Comparison of ENCODE assay signal across 8 cellular contexts in the genomic region with DNA sequence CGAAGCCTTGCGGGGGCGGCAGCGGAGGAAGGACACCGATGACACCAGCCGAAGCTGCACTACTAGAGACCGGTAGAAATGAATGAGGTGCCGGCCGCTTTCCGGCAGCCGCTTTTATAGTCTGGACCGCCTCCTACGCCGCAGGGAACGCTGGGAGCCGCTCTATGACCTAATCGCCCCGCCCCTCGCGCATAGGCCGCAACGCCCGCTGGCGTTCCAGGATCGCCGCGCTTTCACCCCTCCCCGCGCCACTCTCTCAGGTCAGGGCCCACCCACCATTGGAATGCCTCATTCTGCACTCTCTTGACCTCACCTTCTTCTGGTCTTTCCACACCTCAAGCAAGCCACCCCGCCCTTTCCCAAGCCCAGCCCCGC. TPM values are rescaled to one million over a fixed set of nuclear protein-coding genes. Genes with fewer than 3 reads are reported as not detected.
DNase-seq lines count a peak whose midpoint lies in the region; ATAC-seq and TF ChIP-seq lines count a peak whose summit lies in the region.

A gene (minus strand): TSS at position 89 of the 375 bp plus-strand sequence. CDS start 170 bp downstream, outside the sequence.

- H3K9me3 Mint-ChIP-seq in activated naive CD8-positive, alpha-beta T cell treated with anti-CD3 and anti-CD28 coated beads, Interleukin-2, amount 50 U/mL, for 24 hours = no peaks in the 10 kb centered on the region

- no peaks in the 10 kb centered on the region for H3K27me3 ChIP-seq in trophoblast cell (ENCODE audit: insufficient read depth, low read length)
- H3K27me3 ChIP-seq in tibial nerve = no peaks in the 10 kb centered on the region

- peak within 1 kb of the TSS; percentile 96 for H2AK5ac ChIP-seq in trophoblast cell (ENCODE audit: low read length)

- H3K4me2 ChIP-seq in trophoblast cell (ENCODE audit: low read length) = peak within 1 kb of the TSS; percentile 65

- intact Hi-C loops in cardiac septum (cut with DNase I) = loop anchor here (5.0 to 10.0 kb wide), 2 partner anchors 156 to 661 kb away; a partner anchor contains a TSS

- H2BK12ac ChIP-seq in trophoblast cell (ENCODE audit: low read length) = peak within 1 kb of the TSS; percentile 10

- H3K14ac ChIP-seq in trophoblast cell (ENCODE audit: low read length) = peak within 1 kb of the TSS; percentile 99

- H4K91ac ChIP-seq in trophoblast cell (ENCODE audit: low read depth, low read length) = peak within 1 kb of the TSS; percentile 93

- H3K4me3 Mint-ChIP-seq in activated naive CD8-positive, alpha-beta T cell treated with anti-CD3 and anti-CD28 coated beads, Interleukin-2, amount 50 U/mL, for 24 hours = peak within 1 kb of the TSS; percentile 100

- no peak within 1 kb of the TSS for H3K23ac ChIP-seq in trophoblast cell (ENCODE audit: low read length)

- peak within 1 kb of the TSS; percentile 97 for H3K4ac ChIP-seq in trophoblast cell (ENCODE audit: low read depth, low read length)

- TF ChIP-seq POLR2A in tibial nerve (IDR thresholded peaks at IDR 0.05) = peak; percentile 93 to 97

- H3K9ac ChIP-seq in trophoblast cell (ENCODE audit: low read length) = peak within 1 kb of the TSS; percentile 94

- peaks cover 71% of the 10 kb centered on the region for H3K36me3 Mint-ChIP-seq in activated naive CD8-positive, alpha-beta T cell treated with anti-CD3 and anti-CD28 coated beads, Interleukin-2, amount 50 U/mL, for 24 hours (ENCODE audit: low read depth)

- peak in 1 of 2 donors; percentile 99 for TF ChIP-seq EP300 in tibial nerve (IDR thresholded peaks at IDR 0.05)

- peaks cover 13% of the 10 kb centered on the region for H3K79me1 ChIP-seq in trophoblast cell (ENCODE audit: low read length)

- peak within 1 kb of the TSS; percentile 83 for H2BK120ac ChIP-seq in trophoblast cell (ENCODE audit: insufficient read depth, low read length, poor library complexity)

- ATAC-seq in HG02759 (IDR thresholded peaks at IDR 0.05; ENCODE audit: unreplicated experiment) = peak; percentile 62
- peak; percentile 71 for ATAC-seq in activated naive CD8-positive, alpha-beta T cell treated with anti-CD3 and anti-CD28 coated beads, Interleukin-2, amount 50 U/mL, for 24 hours

- no peak for TF ChIP-seq CTCF in GM12864 (IDR thresholded peaks at IDR 0.05; ENCODE audit: low read depth, low read length, missing control alignments)
- no peak for TF ChIP-seq CTCF in tibial nerve (IDR thresholded peaks at IDR 0.05)

- no peaks in the 10 kb centered on the region for H3K4me1 ChIP-seq in trophoblast cell (ENCODE audit: control insufficient read depth in 1 of 2, insufficient read depth in 2 of 2, low read length in 2 of 2)
- peaks cover 0 to 65% (median 45%) of the 10 kb centered on the region in 4 donors for H3K4me1 ChIP-seq in tibial nerve

- peak within 1 kb of the TSS; percentile 79 for H4K12ac ChIP-seq in trophoblast cell (ENCODE audit: low read depth, low read length)

- H3K79me2 ChIP-seq in trophoblast cell (ENCODE audit: control insufficient read depth, insufficient read depth, low read length, poor library complexity) = peaks cover 20% of the 10 kb centered on the region

- H3K4me3 ChIP-seq in GM12864 (ENCODE audit: low read depth, low read length) (peak within 1 kb of the TSS; percentile 74), trophoblast cell (ENCODE audit: low read depth, low read length) (peak within 1 kb of the TSS; percentile 96), tibial nerve (peak within 1 kb of the TSS; percentile 82 to 99 (median 86))

- DNase-seq in GM12864 (ENCODE audit: low read depth) (peak; percentile 96), NCI-H1436 treated with DMSO at 0.1 percent for 48 hours (lab: John Stamatoyannopoulos, UW) (peak; percentile 97), T follicular helper cell (ENCODE audit: low read depth) (peak; percentile 94), cardiac septum (ENCODE audit: low spot score) (peak; percentile 98), trophoblast cell (peak; percentile 99), tibial nerve (ENCODE audit: low spot score in 2 of 2) (peak; percentile 93 to 95)
- peak; percentile 98 for DNase-seq in activated naive CD8-positive, alpha-beta T cell treated with anti-CD3 and anti-CD28 coated beads, Interleukin-2, amount 50 U/mL, for 24 hours

- H3K27me3 Mint-ChIP-seq in activated naive CD8-positive, alpha-beta T cell treated with anti-CD3 and anti-CD28 coated beads, Interleukin-2, amount 50 U/mL, for 24 hours = peaks cover 3% of the 10 kb centered on the region

- peak within 1 kb of the TSS; percentile 67 for H2AFZ ChIP-seq in trophoblast cell (ENCODE audit: insufficient read depth, low read length, poor library complexity)

- H3K27ac ChIP-seq in trophoblast cell (ENCODE audit: low read depth, low read length) = peak within 1 kb of the TSS; percentile 80
- H3K27ac ChIP-seq in tibial nerve = peak within 1 kb of the TSS; percentile 96 to 100 (median 100)

- H2BK5ac ChIP-seq in trophoblast cell (ENCODE audit: low read depth, low read length, poor library complexity) = peak within 1 kb of the TSS; percentile 73

- no CpG with 5 or more reads among the region's 31 CpGs for WGBS in trophoblast cell (ENCODE audit: extremely low coverage, insufficient coverage, insufficient read length)
- 1% methylated on average over 28 to 29 of the region's 31 CpGs for WGBS in tibial nerve, 2 donors

- peak within 1 kb of the TSS; percentile 100 for H3K27ac Mint-ChIP-seq in activated naive CD8-positive, alpha-beta T cell treated with anti-CD3 and anti-CD28 coated beads, Interleukin-2, amount 50 U/mL, for 24 hours

- H3K18ac ChIP-seq in trophoblast cell (ENCODE audit: low read length) = peak within 1 kb of the TSS; percentile 81

- peaks cover 64% of the 10 kb centered on the region for H3K4me1 Mint-ChIP-seq in activated naive CD8-positive, alpha-beta T cell treated with anti-CD3 and anti-CD28 coated beads, Interleukin-2, amount 50 U/mL, for 24 hours

- peak within 1 kb of the TSS; percentile 87 for H4K8ac ChIP-seq in trophoblast cell (ENCODE audit: low read depth, low read length)

- H3K9me3 ChIP-seq in trophoblast cell (ENCODE audit: insufficient read depth, low read depth, low read length) (no peaks in the 10 kb centered on the region), tibial nerve (no peaks in the 10 kb centered on the region)

- H3K36me3 ChIP-seq in trophoblast cell (ENCODE audit: control insufficient read depth in 1 of 2, insufficient read depth in 2 of 2, low read length in 2 of 2) = peaks cover 15 to 35% of the 10 kb centered on the region in 2 experiments
- peaks cover 12 to 55% (median 39%) of the 10 kb centered on the region in 3 donors for H3K36me3 ChIP-seq in tibial nerve

RNA-seq across cellular contexts. Expression of the gene that starts here (rescaled TPM):
- 443 TPM for total RNA-seq in cardiac septum
- polyA plus RNA-seq in trophoblast cell (2013) = 580 and 586 TPM in 2 replicates
- total RNA-seq in tibial nerve = 100 to 1,000 TPM; 471 to 820 (median 648) TPM

Comparison
In these comparisons a context has a peak if more than half of its experiments do, and no peak if none do; other contexts are left out.
1. Peak in every context shown above with its lines: DNase-seq, ATAC-seq, H3K4me3 ChIP-seq and H3K27ac ChIP-seq.